In the genomic region with DNA sequence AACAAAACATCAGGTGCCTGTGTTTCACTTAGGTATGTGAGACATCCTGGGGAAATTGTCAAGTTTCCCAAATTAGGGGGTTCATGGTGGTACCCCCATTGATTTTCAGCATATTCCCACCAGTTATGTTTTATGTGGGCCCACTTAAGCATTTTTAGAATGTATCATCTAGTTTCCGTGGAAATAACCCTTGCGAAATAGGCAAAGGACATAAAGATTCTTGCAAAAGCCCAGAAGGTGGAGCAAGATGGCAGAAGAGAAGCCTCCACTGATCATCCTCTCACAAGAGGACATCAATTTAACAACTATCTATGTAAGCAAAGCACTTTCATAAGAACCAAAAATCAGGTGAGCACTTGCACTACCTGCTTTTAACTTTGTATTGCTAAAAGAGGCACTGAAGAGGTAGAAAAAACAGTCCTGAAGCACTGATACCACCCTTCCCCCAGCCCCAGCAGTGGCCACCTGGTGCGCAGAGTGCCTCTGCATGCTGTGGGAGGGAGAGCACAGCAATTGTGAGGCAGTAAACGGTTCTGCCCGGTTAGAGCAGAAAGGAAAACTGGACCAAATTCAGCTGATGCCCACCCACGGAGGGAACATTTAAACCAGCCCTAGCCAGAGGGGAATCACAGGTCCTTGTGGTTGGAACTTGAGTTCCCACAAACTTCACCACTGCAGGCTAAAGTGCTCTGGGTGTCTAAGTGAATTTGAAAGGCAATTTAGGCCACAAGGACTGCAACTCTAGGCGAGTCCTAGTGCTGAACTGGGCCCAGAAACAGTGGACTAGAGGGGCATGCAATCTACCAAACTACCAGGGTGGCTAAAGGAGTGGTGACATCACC, we compare ENCODE assay signal across 11 cellular contexts. TPM values are rescaled to one million over a fixed set of nuclear protein-coding genes. Genes with fewer than 3 reads are reported as not detected.
DNase-seq lines count a peak whose midpoint lies in the region; ATAC-seq and TF ChIP-seq lines count a peak whose summit lies in the region.
"Had no signal": no experiment of that assay in that cellular context is flagged by ENCODE, and none has a peak within 500 bp of the region (broad histone marks: within the 10 kb centered on the region; RNA-seq: fewer than 3 reads in every experiment).

No MANE protein-coding gene starts in this region.

- H3K27ac ChIP-seq in CD8-positive, alpha-beta memory T cell (ENCODE audit: low read depth, low read length) = no peak overlapping the region
- H3K27ac ChIP-seq: lower lobe of right lung had no signal

- peak overlapping the region in 3 of 7 donors; percentile 5 to 79 (median 56) for H3K4me3 Mint-ChIP-seq in CD8-positive, alpha-beta memory T cell
- H3K4me3 Mint-ChIP-seq in WTC11 (no peak overlapping the region), chondrocyte (ENCODE audit: unreplicated experiment) (no peak overlapping the region)

- H3K4me1 ChIP-seq in CD8-positive, alpha-beta memory T cell (ENCODE audit: insufficient read depth, low read length) = peaks cover 18% of the 10 kb centered on the region
- H3K4me1 ChIP-seq: lower lobe of right lung had no signal

- peaks cover 57 to 90% (median 84%) of the 10 kb centered on the region in 3 donors for H3K4me1 Mint-ChIP-seq in CD8-positive, alpha-beta memory T cell
- peaks cover 5% of the 10 kb centered on the region; the same call in 1 of the 2 replicates for H3K4me1 Mint-ChIP-seq in WTC11
- peaks cover 9% of the 10 kb centered on the region for H3K4me1 Mint-ChIP-seq in chondrocyte (ENCODE audit: low read depth)

- DNase-seq in CD8-positive, alpha-beta memory T cell = peak in 1 of 5 donors; percentile 4
- DNase-seq in WTC11 (ENCODE audit: low spot score) = peak; percentile 21
- DNase-seq in activated gamma-delta T cell treated with Interleukin-2 at 50 U/mL for 16 hours = no peak
- DNase-seq in SW 1271 (lab: John Stamatoyannopoulos, UW) = no peak
- no peak for DNase-seq in stimulated activated CD4-positive, alpha-beta T cell treated with anti-CD3 and anti-CD28 coated beads, Interleukin-2, amount 100 ng/mL, for 48 hours
- DNase-seq in chondrocyte (ENCODE audit: low spot score) = no peak
- DNase-seq: aorta, lower lobe of right lung, NCI-H82 had no signal

- no peaks in the 10 kb centered on the region for H3K9me3 Mint-ChIP-seq in CD8-positive, alpha-beta memory T cell
- H3K9me3 Mint-ChIP-seq in WTC11 (no peaks in the 10 kb centered on the region), chondrocyte (ENCODE audit: low read depth) (peaks cover 15% of the 10 kb centered on the region)

- ATAC-seq in GM19035 (IDR thresholded peaks at IDR 0.05; ENCODE audit: unreplicated experiment) (peak; percentile 38), HG03025 (IDR thresholded peaks at IDR 0.05; ENCODE audit: low FRiP score, unreplicated experiment) (peak; percentile 54), WTC11 (peak; percentile 67)

- H3K36me3 Mint-ChIP-seq in CD8-positive, alpha-beta memory T cell = peaks cover 0 to 16% (median 4%) of the 10 kb centered on the region in 3 donors
- H3K36me3 Mint-ChIP-seq in WTC11 = no peaks in the 10 kb centered on the region
- peaks cover 4% of the 10 kb centered on the region for H3K36me3 Mint-ChIP-seq in chondrocyte (ENCODE audit: low read depth)

- no peaks in the 10 kb centered on the region for H3K27me3 ChIP-seq in CD8-positive, alpha-beta memory T cell (ENCODE audit: insufficient read depth, low read length, poor library complexity, severe bottlenecking)

- H3K4me3 ChIP-seq in CD8-positive, alpha-beta memory T cell (ENCODE audit: low read length) = no peak overlapping the region
- H3K4me3 ChIP-seq: lower lobe of right lung had no signal

- no peaks in the 10 kb centered on the region for H3K36me3 ChIP-seq in CD8-positive, alpha-beta memory T cell (ENCODE audit: insufficient read depth, low read length)
- H3K36me3 ChIP-seq: lower lobe of right lung had no signal

- H3K27me3 Mint-ChIP-seq in CD8-positive, alpha-beta memory T cell = no peaks in the 10 kb centered on the region
- H3K27me3 Mint-ChIP-seq in WTC11 (ENCODE audit: low read depth) (peaks cover 3% of the 10 kb centered on the region; the same call in 1 of the 2 replicates), chondrocyte (ENCODE audit: low read depth) (peaks cover 33% of the 10 kb centered on the region)

- CTCF ChIA-PET in CD8-positive, alpha-beta memory T cell (lab: Charles Lee) = interaction anchor here (1.1 to 3.8 kb wide), 4 partner anchors 29 to 54 kb away, joined by 3 to 26 read pairs (median 4); no protein-coding TSS in a partner anchor
- CTCF ChIA-PET in WTC11 (lab: Charles Lee) = interaction anchor here (2.2 kb wide), 1 partner anchor 29 kb away, joined by 12 read pairs; no protein-coding TSS in a partner anchor

- H3K27ac Mint-ChIP-seq in CD8-positive, alpha-beta memory T cell = peak overlapping the region; percentile 10 to 84 (median 52)
- no peak overlapping the region for H3K27ac Mint-ChIP-seq in WTC11
- no peak overlapping the region for H3K27ac Mint-ChIP-seq in chondrocyte (ENCODE audit: unreplicated experiment)

- TF ChIP-seq CTCF in WTC11 (IDR thresholded peaks at IDR 0.05) = no peak
- TF ChIP-seq CTCF in chondrocyte (IDR thresholded peaks at IDR 0.05) = no peak

- POLR2A ChIA-PET in CD8-positive, alpha-beta memory T cell (lab: Charles Lee) = no interaction called here
- POLR2A ChIA-PET in WTC11 (lab: Charles Lee) = no interaction called here

- H3K9me3 ChIP-seq in CD8-positive, alpha-beta memory T cell (ENCODE audit: low read length) = no peaks in the 10 kb centered on the region
- H3K9me3 ChIP-seq: lower lobe of right lung had no signal

TF ChIP-seq in WTC11, 78 proteins besides CTCF, POLR2A, EP300 and RAD21:
- TF ChIP-seq NFE2L1 (CRISPR knock-in tag; IDR thresholded peaks at IDR 0.05) = no peak

RNA-seq across cellular contexts. Expression of a gene that starts 23.2 kb away (rescaled TPM):
- total RNA-seq in CD8-positive, alpha-beta memory T cell = 100 to 1,000 TPM; 103 to 110 TPM
- polyA plus RNA-seq in CD8-positive, alpha-beta memory T cell = 18.7 TPM
- total RNA-seq in WTC11 (2021) (3.8 to 5.4 TPM (median 4.8 TPM) in 3 replicates), chondrocyte (not detected in 3 replicates)

Comparison
In these comparisons a context has a peak if more than half of its experiments do, and no peak if none do; other contexts are left out.
1. H3K27ac Mint-ChIP-seq: peak in CD8-positive, alpha-beta memory T cell (8 of 8); none in WTC11 (single experiment) and chondrocyte (single experiment).
2. RNA of a gene that starts 23.2 kb away (total RNA-seq): 103 to 110 TPM in CD8-positive, alpha-beta memory T cell; 3.8 to 5.4 TPM in WTC11 and not detected in chondrocyte; every median in the first group is over 10 times any median in the second.
3. Peak in every context shown above with its lines, with median percentiles within 50 percentile points of each other: ATAC-seq.